20 cellular contexts compared by ENCODE assay signal in the genomic region with DNA sequence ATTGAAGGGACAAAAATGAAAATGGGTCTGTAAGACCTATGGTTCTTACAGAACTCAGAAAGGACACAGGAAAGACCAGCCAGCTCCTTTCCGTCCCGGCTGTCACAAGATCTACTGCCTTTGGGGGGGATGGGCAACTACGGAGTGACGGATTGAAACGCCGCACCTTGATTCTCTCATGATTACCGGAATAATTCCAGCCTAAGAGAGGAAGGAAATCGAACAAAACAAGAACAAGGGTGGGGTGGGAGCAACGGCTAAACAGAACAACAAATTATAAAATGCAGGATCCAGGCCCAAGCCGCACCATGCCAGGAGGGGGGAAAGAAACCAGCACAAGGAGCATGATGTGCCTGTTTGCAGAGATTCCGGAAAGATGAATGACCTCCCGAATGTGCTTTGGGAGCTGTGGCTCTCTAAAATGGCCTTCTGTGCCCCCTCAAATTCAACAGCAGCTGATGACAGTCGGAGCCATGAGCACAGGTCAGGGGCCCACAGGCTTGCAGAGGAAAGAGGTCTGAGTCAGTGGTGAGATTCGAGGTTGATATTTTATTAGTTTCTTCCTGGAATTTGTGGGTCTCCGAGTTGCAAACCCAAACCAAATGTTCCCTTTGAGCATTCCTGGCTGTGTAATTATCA.
DNase-seq lines count a peak whose midpoint lies in the region; ATAC-seq, FAIRE-seq and TF ChIP-seq lines count a peak whose summit lies in the region.
"Had no signal": no experiment of that assay in that cellular context is flagged by ENCODE, and none has a peak within 500 bp of the region (broad histone marks: within the 10 kb centered on the region; RNA-seq: fewer than 3 reads in every experiment).

No MANE protein-coding gene starts in this region.

- no peak overlapping the region for H2AK5ac ChIP-seq in H1 (ENCODE audit: low read depth, low read length)
- no peak overlapping the region for H2AK5ac ChIP-seq in mesendoderm (ENCODE audit: low read length)

- H3K36me3 Mint-ChIP-seq in T-cell: no peaks in the 10 kb centered on the region

- POLR2A ChIA-PET in H1 (lab: Charles Lee; ENCODE audit: partially characterized antibody): no interaction called here
- POLR2A ChIA-PET in T-cell (lab: Charles Lee): no interaction called here

- CTCF ChIA-PET in H1 (lab: Charles Lee; ENCODE audit: partially characterized antibody) (interaction anchor here (1.2 kb wide), 1 partner anchor 22 kb away, joined by 3 read pairs; no protein-coding TSS in a partner anchor), T-cell (lab: Charles Lee) (no interaction called here)

- H3K56ac ChIP-seq in H1 (replicated peaks; ENCODE audit: insufficient read length, low read depth, low read length): no peak overlapping the region
- peak overlapping the region; percentile 57 for H3K56ac ChIP-seq in mesendoderm (ENCODE audit: low read length)

- H3K4me2 ChIP-seq in H1 (ENCODE audit: insufficient read depth in 1 of 2, low read depth in 2 of 2, low read length in 2 of 2) (peak overlapping the region in 1 of 2 experiments; percentile 7; a peak in 1 of 4 replicates), mesendoderm (ENCODE audit: low read length) (no peak overlapping the region)
- H3K4me2 ChIP-seq: A549 had no signal

- WGBS in right cardiac atrium: 59% methylated on average over 15 of the region's 15 CpGs
- 76% methylated on average over 15 of the region's 15 CpGs; no CpG with 5 or more reads in 1 of the 2 experiments for WGBS in H1 (ENCODE audit: extremely low coverage in 1 of 2, insufficient coverage in 1 of 2, insufficient read length in 1 of 2, insufficient replicate concordance in 2 of 2, low coverage in 1 of 2, low lambda C conversion rate in 2 of 2, missing lambda C conversion rate in 1 of 2), 2 experiments
- WGBS in mesendoderm (ENCODE audit: extremely low coverage, insufficient coverage, low lambda C conversion rate): no CpG with 5 or more reads among the region's 15 CpGs
- 47 to 55% methylated on average over 15 of the region's 15 CpGs for WGBS in upper lobe of left lung, 2 donors

- H4K91ac ChIP-seq in H1 (replicated peaks; ENCODE audit: insufficient read length, low read length): peak overlapping the region; percentile 59

- H3K79me1 ChIP-seq in H1 (ENCODE audit: low read depth, low read length): no peaks in the 10 kb centered on the region
- H3K79me1 ChIP-seq in mesendoderm (ENCODE audit: low read length): no peaks in the 10 kb centered on the region

- H3K23me2 ChIP-seq in H1 (ENCODE audit: low read depth, low read length): no peaks in the 10 kb centered on the region

- no peak overlapping the region for H3K14ac ChIP-seq in H1 (ENCODE audit: insufficient read length)

- no peak overlapping the region for H3K4ac ChIP-seq in H1 (replicated peaks; ENCODE audit: insufficient read length, low read depth, low read length)
- no peak overlapping the region for H3K4ac ChIP-seq in mesendoderm (ENCODE audit: low read depth, low read length)

- H3K27ac Mint-ChIP-seq in T-cell: no peak overlapping the region

- peaks cover 2% of the 10 kb centered on the region for H3K4me1 ChIP-seq in right cardiac atrium (ENCODE audit: control insufficient read depth, insufficient read depth, low read length)
- H3K4me1 ChIP-seq in right atrium auricular region: no peaks in the 10 kb centered on the region
- H3K4me1 ChIP-seq in H1 (replicated peaks in 1 of 4; ENCODE audit: control insufficient read depth in 3 of 4, insufficient read depth in 4 of 4, low read length in 3 of 4): peaks cover 3 to 12% (median 8%) of the 10 kb centered on the region in 4 experiments; a peak in 6 of 7 replicates
- no peaks in the 10 kb centered on the region for H3K4me1 ChIP-seq in mesendoderm (ENCODE audit: control insufficient read depth, low read depth, low read length)
- H3K4me1 ChIP-seq in upper lobe of left lung: peaks cover 14 to 27% (median 23%) of the 10 kb centered on the region in 4 donors

- no peak for TF ChIP-seq POLR2A in H1 (IDR thresholded peaks at IDR 0.05; ENCODE audit: control extremely low read depth in 1 of 2, low read depth in 2 of 2, low read length in 2 of 2)
- no peak for TF ChIP-seq POLR2A in upper lobe of left lung (IDR thresholded peaks at IDR 0.05)

- H4K20me1 ChIP-seq in H1 (replicated peaks in 1 of 2; ENCODE audit: control insufficient read depth in 1 of 2, insufficient read depth in 2 of 2, low read length in 2 of 2): no peaks in the 10 kb centered on the region

- H3K9me3 ChIP-seq in right cardiac atrium (ENCODE audit: control insufficient read depth, low read length) (no peaks in the 10 kb centered on the region), right atrium auricular region (no peaks in the 10 kb centered on the region), H1 (ENCODE audit: insufficient read depth in 2 of 2, low read depth in 1 of 2, low read length in 1 of 2) (no peaks in the 10 kb centered on the region), upper lobe of left lung (no peaks in the 10 kb centered on the region)
- H3K9me3 ChIP-seq: A549, Peyer's patch had no signal

- 0 out of 2 replicates have a peak overlapping the region, but pooled peaks have one; percentile 62 for H2BK12ac ChIP-seq in H1 (ENCODE audit: low read depth, low read length)

- no peak overlapping the region for H3K4me3 ChIP-seq in right cardiac atrium (ENCODE audit: low read length)
- no peak overlapping the region for H3K4me3 ChIP-seq in right atrium auricular region
- no peak overlapping the region for H3K4me3 ChIP-seq in H1 (ENCODE audit: extremely low read depth in 1 of 4, insufficient read depth in 2 of 4, low read depth in 3 of 4, low read length in 4 of 4)
- no peak overlapping the region for H3K4me3 ChIP-seq in mesendoderm (ENCODE audit: low read length)
- no peak overlapping the region for H3K4me3 ChIP-seq in upper lobe of left lung
- H3K4me3 ChIP-seq: A549, GM12878, Peyer's patch had no signal

- no peak overlapping the region for H3K4me3 Mint-ChIP-seq in T-cell

- peak overlapping the region; percentile 38 for H3K27ac ChIP-seq in right cardiac atrium (ENCODE audit: low read length)
- H3K27ac ChIP-seq in right atrium auricular region: peak overlapping the region in 1 of 2 donors; percentile 35
- no peak overlapping the region for H3K27ac ChIP-seq in H1 (ENCODE audit: low read depth, low read length)
- H3K27ac ChIP-seq in mesendoderm (ENCODE audit: low read depth, low read length): no peak overlapping the region
- peak overlapping the region; percentile 17 to 74 (median 68) for H3K27ac ChIP-seq in upper lobe of left lung
- H3K27ac ChIP-seq: A549 had no signal

- H2AFZ ChIP-seq in H1 (ENCODE audit: low read length): peak overlapping the region; percentile 82; the same call in 1 of the 2 replicates

- H2BK120ac ChIP-seq in H1 (replicated peaks; ENCODE audit: low read depth, low read length) (no peak overlapping the region), mesendoderm (ENCODE audit: low read depth, low read length) (no peak overlapping the region)

- DNase-seq in right cardiac atrium (no peak), right atrium auricular region (ENCODE audit: low spot score) (no peak), H1 (ENCODE audit: low read depth in 1 of 2, low spot score in 2 of 2) (no peak), mesendoderm (no peak), upper lobe of left lung (no peak), T-cell (no peak), COLO829 (ENCODE audit: low spot score) (no peak), left lobe of liver (ENCODE audit: low spot score) (no peak)
- DNase-seq: DMS53, Karpas-422, MM.1S, NCI-H1105 treated with DMSO at 0.1 percent for 48 hours, NCI-H187 treated with DMSO at 0.1 percent for 48 hours, NCI-H774, Peyer's patch, SIG-M5 had no signal

- H2BK15ac ChIP-seq in H1 (ENCODE audit: low read length) (peak overlapping the region; percentile 36; the same call in 1 of the 2 replicates), mesendoderm (replicated peaks; ENCODE audit: low read depth) (no peak overlapping the region)

- H3K4me1 Mint-ChIP-seq in T-cell: no peaks in the 10 kb centered on the region

- TF ChIP-seq RAD21 in H1 (IDR thresholded peaks at IDR 0.05 in 1 of 2, conservative IDR thresholded peaks at IDR 0.05 in 1 of 2; ENCODE audit: low read depth in 2 of 2, low read length in 2 of 2): no peak

- no peaks in the 10 kb centered on the region for H3K9me3 Mint-ChIP-seq in T-cell

- H3K79me2 ChIP-seq in H1 (ENCODE audit: control insufficient read depth in 1 of 2, insufficient read depth in 2 of 2, low read length in 2 of 2) (no peaks in the 10 kb centered on the region), mesendoderm (ENCODE audit: control insufficient read depth, insufficient read depth, low read length) (no peaks in the 10 kb centered on the region)

- H3K36me3 ChIP-seq in right atrium auricular region (no peaks in the 10 kb centered on the region), H1 (ENCODE audit: control insufficient read depth in 2 of 4, insufficient read depth in 4 of 4, low read length in 3 of 4) (no peaks in the 10 kb centered on the region), mesendoderm (ENCODE audit: control insufficient read depth, insufficient read depth, low read length) (no peaks in the 10 kb centered on the region), upper lobe of left lung (no peaks in the 10 kb centered on the region)
- H3K36me3 ChIP-seq: Peyer's patch had no signal

- H3K18ac ChIP-seq in H1 (ENCODE audit: extremely low read depth, low read length): peak overlapping the region; percentile 42; the same call in 1 of the 2 replicates
- peak overlapping the region; percentile 41 for H3K18ac ChIP-seq in mesendoderm (ENCODE audit: low read length)

- ATAC-seq in right cardiac atrium: no peak
- ATAC-seq in upper lobe of left lung (ENCODE audit: low FRiP score in 2 of 2): no peak
- ATAC-seq in T-cell (replicated peaks in 1 of 4): no peak
- ATAC-seq in left lobe of liver: no peak
- ATAC-seq: A549, GM12878, HepG2 had no signal

- H3K9ac ChIP-seq in H1 (replicated peaks in 1 of 4; ENCODE audit: extremely low read depth in 1 of 4, low read depth in 3 of 4, low read length in 3 of 4) (no peak overlapping the region), mesendoderm (ENCODE audit: low read length) (peak overlapping the region; percentile 3)

- H4K8ac ChIP-seq in H1 (ENCODE audit: extremely low read depth, insufficient read depth, low read length): peak overlapping the region; percentile 62; the same call in 1 of the 2 replicates
- H4K8ac ChIP-seq in mesendoderm (ENCODE audit: low read depth, low read length): no peak overlapping the region

- peak overlapping the region; percentile 13; the same call in 1 of the 2 replicates for H2BK5ac ChIP-seq in H1 (ENCODE audit: low read depth, low read length)
- H2BK5ac ChIP-seq in mesendoderm (ENCODE audit: low read length): no peak overlapping the region

- intact Hi-C loops in right cardiac atrium (cut with DNase I): no loop called here

- no peak overlapping the region for H3K23ac ChIP-seq in H1 (ENCODE audit: insufficient read length)
- H3K23ac ChIP-seq in mesendoderm (ENCODE audit: low read length): no peak overlapping the region

- H4K5ac ChIP-seq in H1 (ENCODE audit: insufficient read length, low read depth, low read length) (no peak overlapping the region), mesendoderm (ENCODE audit: low read length) (no peak overlapping the region)

- TF ChIP-seq CTCF in right atrium auricular region (IDR thresholded peaks at IDR 0.05) (no peak), H1 (IDR thresholded peaks at IDR 0.05; ENCODE audit: control extremely low read depth in 1 of 3, insufficient read depth in 1 of 3, low read depth in 1 of 3, low read length in 3 of 3) (no peak), upper lobe of left lung (IDR thresholded peaks at IDR 0.05) (no peak)

- H3K27me3 ChIP-seq in right cardiac atrium (ENCODE audit: control insufficient read depth, insufficient read depth) (no peaks in the 10 kb centered on the region), right atrium auricular region (no peaks in the 10 kb centered on the region), H1 (replicated peaks in 1 of 4; ENCODE audit: control insufficient read depth in 3 of 4, extremely low read depth in 1 of 4, insufficient read depth in 3 of 4, low read length in 3 of 4) (no peaks in the 10 kb centered on the region), mesendoderm (ENCODE audit: insufficient read depth, low read length, poor library complexity) (no peaks in the 10 kb centered on the region), upper lobe of left lung (no peaks in the 10 kb centered on the region)
- H3K27me3 ChIP-seq: Peyer's patch had no signal

- no peak for TF ChIP-seq EP300 in H1 (IDR thresholded peaks at IDR 0.05; ENCODE audit: borderline replicate concordance in 1 of 2, low read depth in 2 of 2, low read length in 2 of 2)
- peak in 2 of 4 donors; percentile 33 to 76 for TF ChIP-seq EP300 in upper lobe of left lung (IDR thresholded peaks at IDR 0.05)

- no peak for FAIRE-seq in H1 (lab: Jason Lieb, UNC)
- FAIRE-seq: A549, GM12878, GM18507, HepG2 had no signal

- H2BK20ac ChIP-seq in H1 (ENCODE audit: low read length): peak overlapping the region; percentile 64; the same call in 1 of the 2 replicates

- peaks cover 4 to 8% of the 10 kb centered on the region in 2 donors for H3K27me3 Mint-ChIP-seq in T-cell

Comparison
In these comparisons a context has a peak if more than half of its experiments do, and no peak if none do; other contexts are left out.
1. H3K27ac ChIP-seq: peak in right cardiac atrium (single experiment) and upper lobe of left lung (4 of 4); none in H1 (single experiment) and mesendoderm (single experiment).